ENCODE assay signal across 10 cellular contexts in the genomic region with DNA sequence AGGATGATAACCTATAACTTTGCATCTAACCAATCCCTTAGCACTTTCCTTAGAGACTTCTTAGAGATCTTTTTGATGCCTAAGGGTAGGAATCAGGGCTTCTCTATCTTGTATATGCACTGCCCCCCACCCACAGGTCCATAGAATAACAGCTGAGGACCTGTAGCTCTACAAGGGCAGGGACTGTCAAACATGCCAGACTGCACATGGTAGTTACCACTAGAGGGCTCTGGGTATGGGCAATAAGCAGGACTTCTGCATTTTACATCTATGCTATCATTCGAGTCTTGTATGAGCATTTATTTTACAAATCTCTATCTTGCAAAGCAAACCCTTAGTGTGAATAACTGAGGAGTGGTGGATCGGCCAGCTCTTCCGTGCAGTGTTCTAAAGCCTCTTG.
A peak's percentile ranks its signal among the peaks of the same experiment; 100 is the strongest.
DNase-seq lines count a peak whose midpoint lies in the region; ATAC-seq, FAIRE-seq and TF ChIP-seq lines count a peak whose summit lies in the region.
"Had no signal": no experiment of that assay in that cellular context is flagged by ENCODE, and none has a peak within 500 bp of the region (broad histone marks: within the 10 kb centered on the region; RNA-seq: fewer than 3 reads in every experiment).

No MANE protein-coding gene starts in this region.

- no peak overlapping the region for H2BK5ac ChIP-seq in H9 (ENCODE audit: insufficient read length, low read length)

- H3K23ac ChIP-seq in H9 (ENCODE audit: insufficient read length, low read depth, low read length): no peak overlapping the region

- H2BK120ac ChIP-seq in H9 (ENCODE audit: low read depth, low read length, poor library complexity, severe bottlenecking): no peak overlapping the region

- H3K27ac ChIP-seq in H9 (ENCODE audit: insufficient read length, low read depth, low read length): no peak overlapping the region
- H3K27ac ChIP-seq in small intestine (ENCODE audit: low read depth in 1 of 2, low read length in 1 of 2): no peak overlapping the region
- no peak overlapping the region for H3K27ac ChIP-seq in gastrocnemius medialis
- H3K27ac ChIP-seq: neutrophil had no signal

- TF ChIP-seq POLR2A in erythroblast (IDR thresholded peaks at IDR 0.05; ENCODE audit: low read length): no peak
- TF ChIP-seq POLR2A in gastrocnemius medialis (IDR thresholded peaks at IDR 0.05): no peak

- no peaks in the 10 kb centered on the region; a peak in 1 of 5 replicates for H3K9me3 Mint-ChIP-seq in H9

- H2BK20ac ChIP-seq in H9 (ENCODE audit: low read depth, low read length, poor library complexity, severe bottlenecking): no peak overlapping the region

- TF ChIP-seq CTCF in H9 (conservative IDR thresholded peaks at IDR 0.05) (peak; percentile 73), gastrocnemius medialis (IDR thresholded peaks at IDR 0.05 in 4 of 5, conservative IDR thresholded peaks at IDR 0.05 in 1 of 5) (no peak)

- no peaks in the 10 kb centered on the region for H3K4me1 ChIP-seq in H9 (ENCODE audit: insufficient read depth, low read length)
- peaks cover 0 to 2% of the 10 kb centered on the region in 2 donors for H3K4me1 ChIP-seq in small intestine (ENCODE audit: control insufficient read depth in 2 of 2, insufficient read depth in 1 of 2, low read depth in 1 of 2, low read length in 1 of 2)
- H3K4me1 ChIP-seq in gastrocnemius medialis: no peaks in the 10 kb centered on the region

- no peak overlapping the region for H3K4me3 Mint-ChIP-seq in H9
- H3K4me3 Mint-ChIP-seq: activated T-helper 17 cell treated with anti-CD3 and anti-CD28 coated beads, Interleukin-2, amount 50 U/mL, for 72 hours had no signal

- H2BK12ac ChIP-seq in H9 (ENCODE audit: insufficient read length, low read depth, low read length): no peak overlapping the region

- H4K20me1 ChIP-seq in H9 (ENCODE audit: control insufficient read depth, insufficient read depth, insufficient read length): no peaks in the 10 kb centered on the region

- no peak overlapping the region for H4K8ac ChIP-seq in H9 (replicated peaks; ENCODE audit: insufficient read length, low read depth, low read length)

- ATAC-seq in gastrocnemius medialis (no peak), HG03095 (IDR thresholded peaks at IDR 0.05; ENCODE audit: unreplicated experiment) (no peak)
- ATAC-seq: activated T-helper 17 cell treated with anti-CD3 and anti-CD28 coated beads, Interleukin-2, amount 50 U/mL, for 72 hours had no signal

- no peak for FAIRE-seq in small intestine (lab: Jason Lieb, UNC)
- FAIRE-seq: endometrium had no signal

- no peak overlapping the region for H3K14ac ChIP-seq in H9 (ENCODE audit: insufficient read depth, low read length)

- intact Hi-C loops in gastrocnemius medialis (cut with DNase I; ENCODE audit: low total_unique reads): no loop called here

- H3T11ph ChIP-seq in H9 (ENCODE audit: low read length): no peak overlapping the region

- no peaks in the 10 kb centered on the region for H3K9me3 ChIP-seq in H9 (ENCODE audit: control insufficient read depth, low read depth, low read length)
- no peaks in the 10 kb centered on the region for H3K9me3 ChIP-seq in small intestine (ENCODE audit: control insufficient read depth, low read depth)
- H3K9me3 ChIP-seq in gastrocnemius medialis: no peaks in the 10 kb centered on the region
- H3K9me3 ChIP-seq: neutrophil had no signal

- no peak overlapping the region for H3K56ac ChIP-seq in H9 (ENCODE audit: insufficient read length, low read depth, low read length)

- no peak overlapping the region for H3K18ac ChIP-seq in H9 (ENCODE audit: insufficient read length, low read depth, low read length)

- H3K4me2 ChIP-seq in H9 (ENCODE audit: insufficient read depth, insufficient read length, low read length): no peak overlapping the region

- H3K4ac ChIP-seq in H9 (ENCODE audit: low read depth, low read length): no peak overlapping the region

- H3K4me1 Mint-ChIP-seq in H9: peaks cover 0 to 12% of the 10 kb centered on the region in 2 experiments; a peak in 2 of 4 replicates
- H3K4me1 Mint-ChIP-seq: activated T-helper 17 cell treated with anti-CD3 and anti-CD28 coated beads, Interleukin-2, amount 50 U/mL, for 72 hours had no signal

- H4K5ac ChIP-seq in H9 (ENCODE audit: insufficient read length, low read depth, low read length): no peak overlapping the region

- in situ Hi-C loops in gastrocnemius medialis (cut with MboI; ENCODE audit: low sequenced_read_pairs in 4 of 4): no loop called here

- H4K91ac ChIP-seq in H9 (ENCODE audit: insufficient read length, low read depth, low read length): no peak overlapping the region

- no peaks in the 10 kb centered on the region for H3K23me2 ChIP-seq in H9 (ENCODE audit: insufficient read length, low read depth, low read length, poor library complexity, severe bottlenecking)

- no CpG with 5 or more reads among the region's 3 CpGs for WGBS in H9 (ENCODE audit: extremely low coverage, insufficient read length, low lambda C conversion rate)
- WGBS in small intestine, 3 donors: 51 to 59% (median 54%) methylated on average over 3 of the region's 3 CpGs

- no peak overlapping the region for H3K9ac ChIP-seq in H9 (ENCODE audit: extremely low read depth, insufficient read length, low read length)

- H3K79me2 ChIP-seq in H9 (ENCODE audit: insufficient read depth, low read length): no peaks in the 10 kb centered on the region

- H2BK15ac ChIP-seq in H9 (ENCODE audit: low read depth, low read length): no peak overlapping the region

- H3K36me3 ChIP-seq in small intestine (ENCODE audit: control insufficient read depth in 2 of 2, insufficient read depth in 2 of 2, low read length in 2 of 2): no peaks in the 10 kb centered on the region
- no peaks in the 10 kb centered on the region for H3K36me3 ChIP-seq in gastrocnemius medialis
- H3K36me3 ChIP-seq: neutrophil had no signal

- no peaks in the 10 kb centered on the region; the same call in 1 of the 2 replicates for H3K27me3 Mint-ChIP-seq in H9 (ENCODE audit: low read depth)

- H2AFZ ChIP-seq in H9 (ENCODE audit: low read length): no peak overlapping the region

- no peak overlapping the region for H2AK5ac ChIP-seq in H9 (ENCODE audit: insufficient read length, low read length)

- H3K79me1 ChIP-seq in H9 (ENCODE audit: insufficient read depth, low read depth, low read length, poor library complexity, severe bottlenecking): no peaks in the 10 kb centered on the region

- H3K36me3 Mint-ChIP-seq in H9 (ENCODE audit: insufficient read depth in 1 of 3, low read depth in 3 of 3): no peaks in the 10 kb centered on the region; a peak in 1 of 7 replicates

- H3K27me3 ChIP-seq in H9 (ENCODE audit: insufficient read depth, low read length) (no peaks in the 10 kb centered on the region), small intestine (ENCODE audit: control insufficient read depth in 2 of 2, insufficient read depth in 2 of 2, low read length in 2 of 2) (no peaks in the 10 kb centered on the region), gastrocnemius medialis (no peaks in the 10 kb centered on the region)
- H3K27me3 ChIP-seq: neutrophil had no signal

- H3K4me3 ChIP-seq in small intestine (ENCODE audit: low read depth in 1 of 2, low read length in 2 of 2) (no peak overlapping the region), gastrocnemius medialis (no peak overlapping the region)

- peak; percentile 55 for DNase-seq in H9
- peak; percentile 37 for DNase-seq in NOMO-1 treated with dmso at 0.1 percent for 144 hours (lab: John Stamatoyannopoulos, UW; ENCODE audit: unreplicated experiment)
- peak; percentile 7 to 10 for DNase-seq in erythroblast (lab: John Stamatoyannopoulos, UW)
- peak; percentile 55 for DNase-seq in small intestine
- DNase-seq in HK-2 (ENCODE audit: unreplicated experiment): no peak
- DNase-seq in gastrocnemius medialis: no peak

- H3K27ac Mint-ChIP-seq in H9: no peak overlapping the region
- H3K27ac Mint-ChIP-seq: activated T-helper 17 cell treated with anti-CD3 and anti-CD28 coated beads, Interleukin-2, amount 50 U/mL, for 72 hours had no signal

Comparison
In these comparisons a context has a peak if more than half of its experiments do, and no peak if none do; other contexts are left out.
1. DNase-seq: peak in H9 (single experiment), NOMO-1 treated with dmso at 0.1 percent for 144 hours (single experiment), erythroblast (2 of 2) and small intestine (single experiment); none in HK-2 (single experiment) and gastrocnemius medialis (0 of 2).